ENCODE assay signal across 3 cellular contexts in the genomic region with DNA sequence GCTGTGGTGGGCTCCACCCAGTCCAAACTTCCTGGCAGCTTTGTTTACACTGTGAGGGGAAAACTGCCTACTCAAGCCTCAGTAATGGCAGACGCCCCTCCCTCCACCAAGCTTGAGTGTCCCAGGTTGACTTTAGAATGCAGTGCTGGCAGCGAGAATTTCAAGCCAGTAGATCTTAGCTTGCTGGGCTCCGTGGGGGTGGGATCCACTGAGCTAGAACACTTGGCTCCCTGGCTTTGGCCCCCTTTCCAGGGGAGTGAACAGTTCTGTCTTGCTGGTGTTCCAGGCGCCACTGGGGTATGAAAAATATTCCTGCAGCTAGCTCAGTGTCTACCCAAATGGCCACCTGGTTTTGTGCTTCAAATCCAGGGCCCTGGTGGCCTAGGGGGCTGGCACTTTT. TPM values are rescaled to one million over a fixed set of nuclear protein-coding genes. Genes with fewer than 3 reads are reported as not detected.
"Had no signal": no experiment of that assay in that cellular context is flagged by ENCODE, and none has a peak within 500 bp of the region (broad histone marks: within the 10 kb centered on the region; RNA-seq: fewer than 3 reads in every experiment).

No MANE protein-coding gene starts in this region.

RNA-seq across cellular contexts. Expression of a gene that starts 49.6 kb away (rescaled TPM):
- total RNA-seq: naive thymus-derived CD8-positive, alpha-beta T cell; natural killer cell; natural killer cell treated with Interleukin-12 subunit alpha and Interleukin-12 subunit beta and Interleukin-15 and Interleukin-18, amount 100 ng/mL, for 72 hours had no signal
